In the genomic region with DNA sequence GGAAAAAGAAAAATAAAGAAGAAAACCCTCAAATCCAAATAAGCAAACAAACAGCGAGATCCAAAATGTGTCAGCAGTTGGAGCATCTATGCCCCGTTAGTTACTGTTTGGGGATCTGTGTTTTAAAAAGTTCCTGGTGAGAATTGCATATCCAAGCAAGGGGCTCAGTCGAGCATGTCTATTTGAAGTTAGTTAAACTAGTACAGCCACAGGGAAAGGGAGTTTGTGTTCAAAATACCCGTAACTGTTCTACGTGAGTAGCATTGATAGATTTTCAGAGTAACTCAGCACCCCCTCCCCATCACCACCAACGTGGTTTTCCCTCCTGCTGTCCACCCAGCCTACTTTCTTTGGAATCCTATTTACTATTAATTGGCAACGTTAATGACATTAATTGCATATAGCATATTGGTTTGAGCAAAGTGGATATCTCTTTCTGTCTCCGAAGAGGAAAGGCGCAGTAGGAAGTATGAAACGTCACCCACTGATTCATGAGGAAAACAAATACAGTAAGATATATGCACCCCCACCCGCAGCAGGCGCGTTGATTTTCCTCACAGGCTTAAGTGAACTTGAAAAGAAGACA, we compare ENCODE assay signal across 8 cellular contexts. TPM values are rescaled to one million over a fixed set of nuclear protein-coding genes. Genes with fewer than 3 reads are reported as not detected.
DNase-seq lines count a peak whose midpoint lies in the region; TF ChIP-seq lines count a peak whose summit lies in the region.

No MANE protein-coding gene starts in this region.

- H3K27ac ChIP-seq in fibroblast of lung (ENCODE audit: insufficient read depth, low read length), result no peak overlapping the region

- peak overlapping the region; percentile 74 for H3K4me2 ChIP-seq in fibroblast of lung (ENCODE audit: extremely low read depth, insufficient read depth, low read length)

- no peaks in the 10 kb centered on the region for H3K9me3 ChIP-seq in fibroblast of lung (ENCODE audit: control insufficient read depth, insufficient read depth, low read depth, low read length)

- H2AFZ ChIP-seq in fibroblast of lung (ENCODE audit: low read length), result peak overlapping the region; percentile 39

- CTCF ChIA-PET in HEK293T (lab: Yijun Ruan, JAX), result no interaction called here

- no peaks in the 10 kb centered on the region for H3K79me2 ChIP-seq in fibroblast of lung (ENCODE audit: control insufficient read depth, insufficient read depth, low read length)

- no peak overlapping the region for H3K9ac ChIP-seq in fibroblast of lung (ENCODE audit: insufficient read depth, low read length)

- no peaks in the 10 kb centered on the region for H3K4me1 ChIP-seq in fibroblast of lung (ENCODE audit: control insufficient read depth, extremely low read depth, insufficient read depth, low read length)

- POLR2A ChIA-PET in HEK293T (lab: Yijun Ruan, JAX), result interaction anchor here (0.9 to 1.0 kb wide), 2 partner anchors 114 to 250 kb away, joined by 3 read pairs; no protein-coding TSS in a partner anchor

- DNase-seq in HEK293T (ENCODE audit: extremely low spot score) (no peak), SHP77 (lab: John Stamatoyannopoulos, UW) (peak; percentile 61 to 73), fibroblast of lung (ENCODE audit: low read depth in 2 of 2) (peak; percentile 24 to 69), pons (ENCODE audit: low spot score) (peak; percentile 76), NCI-H128 (lab: John Stamatoyannopoulos, UW; ENCODE audit: unreplicated experiment) (no peak), cerebellar nuclear complex (lab: John Stamatoyannopoulos, UW) (no peak), midbrain (lab: John Stamatoyannopoulos, UW) (no peak), HuH-7 (ENCODE audit: low spot score) (no peak)

- TF ChIP-seq CTCF in fibroblast of lung (conservative IDR thresholded peaks at IDR 0.05 in 1 of 2, IDR thresholded peaks at IDR 0.05 in 1 of 2; ENCODE audit: low read depth in 1 of 2, low read length in 2 of 2), result no peak

- no peaks in the 10 kb centered on the region for H3K36me3 ChIP-seq in fibroblast of lung (ENCODE audit: control insufficient read depth, insufficient read depth, low read length)

- H3K4me3 ChIP-seq in fibroblast of lung (replicated peaks in 1 of 4; ENCODE audit: control extremely low read depth in 1 of 4, insufficient read depth in 1 of 4, low read depth in 3 of 4, low read length in 4 of 4), result peak overlapping the region; percentile 32 to 62 (median 38)

- peaks cover 21% of the 10 kb centered on the region for H3K27me3 ChIP-seq in fibroblast of lung (ENCODE audit: control insufficient read depth, insufficient read depth, low read length)

- no peaks in the 10 kb centered on the region for H4K20me1 ChIP-seq in fibroblast of lung (ENCODE audit: control insufficient read depth, extremely low read depth, insufficient read depth, low read length)

TF ChIP-seq in HEK293T, 16 proteins besides CTCF, POLR2A, EP300 and RAD21:
- no peak for TF ChIP-seq SP1 (IDR thresholded peaks at IDR 0.05)
- TF ChIP-seq, protein P1, sequence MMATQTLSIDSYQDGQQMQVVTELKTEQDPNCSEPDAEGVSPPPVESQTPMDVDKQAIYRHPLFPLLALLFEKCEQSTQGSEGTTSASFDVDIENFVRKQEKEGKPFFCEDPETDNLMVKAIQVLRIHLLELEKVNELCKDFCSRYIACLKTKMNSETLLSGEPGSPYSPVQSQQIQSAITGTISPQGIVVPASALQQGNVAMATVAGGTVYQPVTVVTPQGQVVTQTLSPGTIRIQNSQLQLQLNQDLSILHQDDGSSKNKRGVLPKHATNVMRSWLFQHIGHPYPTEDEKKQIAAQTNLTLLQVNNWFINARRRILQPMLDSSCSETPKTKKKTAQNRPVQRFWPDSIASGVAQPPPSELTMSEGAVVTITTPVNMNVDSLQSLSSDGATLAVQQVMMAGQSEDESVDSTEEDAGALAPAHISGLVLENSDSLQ (IDR thresholded peaks at IDR 0.05), result peak; percentile 26; the same call in 1 of the 2 replicates

RNA-seq across cellular contexts. Expression of a gene that starts 1.5 kb away (rescaled TPM):
- 0.26 and 0.50 TPM in 2 replicates for total RNA-seq in fibroblast of lung
- 0.08 and 0.10 TPM in 2 replicates for polyA plus RNA-seq in fibroblast of lung
- polyA plus RNA-seq in fibroblast of lung (2012), result 0.05 and 0.09 TPM in 2 replicates
- polyA minus RNA-seq in fibroblast of lung (ENCODE audit: low replicate concordance), result not detected in 2 replicates

Comparison
In these comparisons a context has a peak if more than half of its experiments do, and no peak if none do; other contexts are left out.
1. DNase-seq: peak in SHP77 (2 of 2), fibroblast of lung (2 of 2) and pons (single experiment); none in HEK293T (single experiment), NCI-H128 (single experiment), cerebellar nuclear complex (0 of 2), midbrain (single experiment) and HuH-7 (single experiment).